ENCODE assay signal across 26 cellular contexts in genomic region chr3:130934442-130935089, GRCh38. TPM values are rescaled to one million over a fixed set of nuclear protein-coding genes. Genes with fewer than 3 reads are reported as not detected.
DNase-seq lines count a peak whose midpoint lies in the region; ATAC-seq and TF ChIP-seq lines count a peak whose summit lies in the region.
"Had no signal": no experiment of that assay in that cellular context is flagged by ENCODE, and none has a peak within 500 bp of the region (broad histone marks: within the 10 kb centered on the region; RNA-seq: fewer than 3 reads in every experiment).

No MANE protein-coding gene starts in this region.

- WGBS in IMR-90 (ENCODE audit: extremely low coverage in 2 of 2, insufficient read length in 1 of 2), 2 experiments: 100% methylated on average over 1 of the region's 4 CpGs; no CpG with 5 or more reads in 1 of the 2 experiments

- no peak overlapping the region for H3K14ac ChIP-seq in IMR-90 (replicated peaks; ENCODE audit: low read depth, low read length)

- H3K4ac ChIP-seq in IMR-90 (ENCODE audit: low read depth, low read length): no peak overlapping the region

- H4K91ac ChIP-seq in IMR-90 (ENCODE audit: insufficient read depth, low read depth, low read length): no peak overlapping the region

- intact Hi-C loops in IMR-90 (cut with micrococcal nuclease): no loop called here
- intact Hi-C loops in left cardiac atrium (cut with DNase I): no loop called here

- H4K8ac ChIP-seq in IMR-90 (ENCODE audit: low read depth in 2 of 2, low read length in 2 of 2): no peak overlapping the region

- H3K9ac ChIP-seq in IMR-90 (ENCODE audit: low read depth, low read length): no peak overlapping the region
- H3K9ac ChIP-seq in adipocyte (ENCODE audit: low read length): peak overlapping the region; percentile 47

- dilution Hi-C loops in IMR-90 (cut with HindIII; ENCODE audit: low sequenced_read_pairs, unreplicated experiment): no loop called here

- TF ChIP-seq CTCF in IMR-90 (conservative IDR thresholded peaks at IDR 0.05; ENCODE audit: low read depth, low read length) (no peak), fibroblast of the aortic adventitia (IDR thresholded peaks at IDR 0.05; ENCODE audit: insufficient read depth, low read length) (no peak)

- in situ Hi-C loops in IMR-90 (cut with MboI; ENCODE audit: low sequenced_read_pairs): no loop called here

- POLR2A ChIA-PET in IMR-90 (lab: Charles Lee; ENCODE audit: unreplicated experiment): no interaction called here

- TF ChIP-seq RAD21 in IMR-90 (IDR thresholded peaks at IDR 0.05; ENCODE audit: low read length): no peak

- H3K4me2 ChIP-seq in IMR-90 (ENCODE audit: low read depth, low read length): peak overlapping the region; percentile 5; the same call in 1 of the 2 replicates

- H2AFZ ChIP-seq in ACC112 (ENCODE audit: low read length, unreplicated experiment): no peak overlapping the region
- H2AFZ ChIP-seq in IMR-90 (replicated peaks; ENCODE audit: low read length, poor library complexity): no peak overlapping the region

- H3K4me3 ChIP-seq in ACC112 (ENCODE audit: low read depth, low read length): peak overlapping the region; percentile 42
- no peak overlapping the region for H3K4me3 ChIP-seq in IMR-90 (ENCODE audit: insufficient read depth, low read depth, low read length)
- H3K4me3 ChIP-seq in adipocyte (ENCODE audit: low read length): peak overlapping the region; percentile 51
- no peak overlapping the region for H3K4me3 ChIP-seq in fibroblast of the aortic adventitia (ENCODE audit: low read depth, low read length)
- H3K4me3 ChIP-seq: gastrocnemius medialis, lower lobe of right lung, skin epidermis had no signal

- H3K4me1 ChIP-seq in ACC112 (ENCODE audit: control insufficient read depth, insufficient read depth, low read length, unreplicated experiment): peaks cover 27% of the 10 kb centered on the region
- peaks cover 4% of the 10 kb centered on the region for H3K4me1 ChIP-seq in IMR-90 (ENCODE audit: control insufficient read depth, insufficient read depth, low read length)
- H3K4me1 ChIP-seq in adipocyte (ENCODE audit: control insufficient read depth, insufficient read depth, low read length): peaks cover 44% of the 10 kb centered on the region
- H3K4me1 ChIP-seq: lower lobe of right lung had no signal

- H3K9me3 ChIP-seq in IMR-90 (ENCODE audit: control insufficient read depth, insufficient read depth, low read length) (no peaks in the 10 kb centered on the region), adipocyte (ENCODE audit: control insufficient read depth, low read length) (no peaks in the 10 kb centered on the region)
- H3K9me3 ChIP-seq: gastrocnemius medialis, lower lobe of right lung had no signal

- H3K36me3 ChIP-seq in ACC112 (ENCODE audit: insufficient read depth, low read length) (peaks cover 5% of the 10 kb centered on the region), IMR-90 (ENCODE audit: control insufficient read depth, insufficient read depth, low read length) (peaks cover 2% of the 10 kb centered on the region; the same call in 1 of the 2 replicates), adipocyte (ENCODE audit: control insufficient read depth, insufficient read depth, low read length, severe bottlenecking) (peaks cover 17% of the 10 kb centered on the region)

- H2AK5ac ChIP-seq in IMR-90 (ENCODE audit: low read depth, low read length): no peak overlapping the region

- H3K79me2 ChIP-seq in ACC112 (ENCODE audit: control insufficient read depth, insufficient read depth, low read length, unreplicated experiment): peaks cover 14% of the 10 kb centered on the region

- DNase-seq in IMR-90: peak; percentile 31
- DNase-seq in adipocyte (ENCODE audit: low read depth): peak; percentile 54
- peak; percentile 39 for DNase-seq in fibroblast of the aortic adventitia (ENCODE audit: low read depth)
- no peak for DNase-seq in SW480 (ENCODE audit: low spot score)
- DNase-seq in activated CD8-positive, alpha-beta memory T cell treated with anti-CD3 and anti-CD28 coated beads, Interleukin-2, amount 50 U/mL, for 48 hours: no peak
- no peak for DNase-seq in NCI-H345 treated with DMSO at 0.1 percent for 48 hours (lab: John Stamatoyannopoulos, UW; ENCODE audit: unreplicated experiment)
- DNase-seq in left cardiac atrium: no peak
- DNase-seq: activated CD4-positive, alpha-beta memory T cell treated with anti-CD3 and anti-CD28 coated beads, Interleukin-2, amount 10 ng/mL, durations not matched to agents 7 days and 5 days; activated CD4-positive, CD25-positive, alpha-beta regulatory T cell treated with anti-CD3 and anti-CD28 coated beads, Interleukin-2, amount 50 U/mL, for 72 hours; activated CD8-positive, alpha-beta memory T cell treated with anti-CD3 and anti-CD28 coated beads, Interleukin-2, amount 50 U/mL, for 4 hours; CD8-positive, alpha-beta memory T cell; DMS 273 treated with DMSO at 0.1 percent for 48 hours; EL; gastrocnemius medialis; KBM-7; lower lobe of right lung; naive thymus-derived CD8-positive, alpha-beta T cell; NCI-H1048; NCI-H2107; occipital lobe; RPMI8226; stimulated activated naive B cell treated with anti-CD40 and anti-IgM and Interleukin-4, amounts not matched to agents 10 μg/mL and 1 μg/mL and 100 μg/mL, for 72 hours; substantia nigra; trophoblast cell had no signal

- peaks cover 5% of the 10 kb centered on the region; the same call in 1 of the 2 replicates for H3K9me1 ChIP-seq in IMR-90 (ENCODE audit: insufficient read depth, low read length)

- H3K23ac ChIP-seq in IMR-90 (ENCODE audit: low read depth, low read length): no peak overlapping the region

- H4K5ac ChIP-seq in IMR-90 (ENCODE audit: low read depth, low read length): no peak overlapping the region

- no peak overlapping the region for H2AK9ac ChIP-seq in IMR-90 (replicated peaks; ENCODE audit: low read depth, low read length, poor library complexity)

- H2BK20ac ChIP-seq in IMR-90 (ENCODE audit: low read depth, low read length): no peak overlapping the region

- H3K27ac ChIP-seq in ACC112 (ENCODE audit: low read depth, low read length) (peak overlapping the region; percentile 8; the same call in 1 of the 2 replicates), IMR-90 (ENCODE audit: insufficient read depth, low read length) (no peak overlapping the region)
- H3K27ac ChIP-seq: gastrocnemius medialis, lower lobe of right lung had no signal

- peaks cover 3% of the 10 kb centered on the region; the same call in 1 of the 2 replicates for H4K20me1 ChIP-seq in IMR-90 (ENCODE audit: insufficient read depth, low read length)

- no peak overlapping the region for H2BK120ac ChIP-seq in IMR-90 (ENCODE audit: low read depth, low read length)

- H2BK15ac ChIP-seq in IMR-90 (ENCODE audit: low read depth, low read length): no peak overlapping the region

- H2BK5ac ChIP-seq in IMR-90 (ENCODE audit: low read depth, low read length, poor library complexity, severe bottlenecking): no peak overlapping the region

- TF ChIP-seq POLR2A in IMR-90 (IDR thresholded peaks at IDR 0.05; ENCODE audit: low read depth, low read length): no peak

- H3K56ac ChIP-seq in IMR-90 (ENCODE audit: extremely low read depth, insufficient read depth, low read length): no peak overlapping the region

- H3K27me3 ChIP-seq in ACC112 (ENCODE audit: insufficient read depth, low read length) (no peaks in the 10 kb centered on the region), IMR-90 (ENCODE audit: control insufficient read depth, insufficient read depth, low read length) (no peaks in the 10 kb centered on the region), adipocyte (replicated peaks; ENCODE audit: control insufficient read depth, insufficient read depth, low read length) (no peaks in the 10 kb centered on the region)
- H3K27me3 ChIP-seq: gastrocnemius medialis had no signal

- ATAC-seq in IMR-90 (ENCODE audit: low read depth): no peak
- no peak for ATAC-seq in left cardiac atrium
- ATAC-seq: gastrocnemius medialis; lower lobe of right lung; naive thymus-derived CD8-positive, alpha-beta T cell; stimulated activated naive B cell treated with anti-CD40 and anti-IgM and Interleukin-4, amounts not matched to agents 10 μg/mL and 1 μg/mL and 100 μg/mL, for 72 hours had no signal

- no TSS peak for BruUV-seq in IMR-90 (replicated peaks; lab: Mats Ljungman, UMichigan)

- CTCF ChIA-PET in IMR-90 (lab: Yijun Ruan, JAX): interaction anchor here (1.1 kb wide), 1 partner anchor 10 kb away, joined by 4 read pairs; no protein-coding TSS in a partner anchor

- H3K79me1 ChIP-seq in IMR-90 (ENCODE audit: low read depth in 1 of 2, low read length in 2 of 2): peaks cover 19 to 25% of the 10 kb centered on the region in 2 experiments

- no peak overlapping the region for H3K18ac ChIP-seq in IMR-90 (ENCODE audit: low read depth, low read length)

TF ChIP-seq in IMR-90, 13 proteins besides CTCF, POLR2A, EP300 and RAD21:
- TF ChIP-seq CEBPB (IDR thresholded peaks at IDR 0.05; ENCODE audit: low read depth, low read length) (peak; percentile 32; the same call in 1 of the 2 replicates), SMC3 (IDR thresholded peaks at IDR 0.05; ENCODE audit: low read depth, low read length) (no peak)
TF ChIP-seq in IMR-90: peak in this region for 1.

RNA-seq across cellular contexts. Expression of gene ATP2C1, which starts 40.7 kb away (rescaled TPM):
- 41.4 and 78.9 TPM in 2 replicates for total RNA-seq in IMR-90 (2012; rRNA removed)
- 33.3 and 50.2 TPM in 2 replicates for polyA plus RNA-seq in IMR-90 (2012; rRNA removed)
- 7.9 and 11.3 TPM in 2 replicates for polyA plus RNA-seq in IMR-90 (2012; cell fraction: cytosol; rRNA removed)
- polyA plus RNA-seq in IMR-90 (2012; cell fraction: nucleus; rRNA removed; ENCODE audit: low replicate concordance): 6.4 and 66.6 TPM in 2 replicates
- 73.2 and 106 TPM in 2 replicates for total RNA-seq in fibroblast of the aortic adventitia (ENCODE audit: low replicate concordance)
- 10 to 100 TPM; 51.0 to 51.9 TPM for total RNA-seq in left cardiac atrium

Comparison
In these comparisons a context has a peak if more than half of its experiments do, and no peak if none do; other contexts are left out.
1. H3K4me3 ChIP-seq: peak in ACC112 (single experiment) and adipocyte (single experiment); none in IMR-90 (single experiment) and fibroblast of the aortic adventitia (single experiment).
2. DNase-seq: peak in IMR-90 (single experiment), adipocyte (single experiment) and fibroblast of the aortic adventitia (single experiment); none in SW480 (single experiment), activated CD8-positive, alpha-beta memory T cell treated with anti-CD3 and anti-CD28 coated beads, Interleukin-2, amount 50 U/mL, for 48 hours (single experiment), NCI-H345 treated with DMSO at 0.1 percent for 48 hours (single experiment) and left cardiac atrium (single experiment).